Comparison of ENCODE assay signal across 8 cellular contexts in the genomic region with DNA sequence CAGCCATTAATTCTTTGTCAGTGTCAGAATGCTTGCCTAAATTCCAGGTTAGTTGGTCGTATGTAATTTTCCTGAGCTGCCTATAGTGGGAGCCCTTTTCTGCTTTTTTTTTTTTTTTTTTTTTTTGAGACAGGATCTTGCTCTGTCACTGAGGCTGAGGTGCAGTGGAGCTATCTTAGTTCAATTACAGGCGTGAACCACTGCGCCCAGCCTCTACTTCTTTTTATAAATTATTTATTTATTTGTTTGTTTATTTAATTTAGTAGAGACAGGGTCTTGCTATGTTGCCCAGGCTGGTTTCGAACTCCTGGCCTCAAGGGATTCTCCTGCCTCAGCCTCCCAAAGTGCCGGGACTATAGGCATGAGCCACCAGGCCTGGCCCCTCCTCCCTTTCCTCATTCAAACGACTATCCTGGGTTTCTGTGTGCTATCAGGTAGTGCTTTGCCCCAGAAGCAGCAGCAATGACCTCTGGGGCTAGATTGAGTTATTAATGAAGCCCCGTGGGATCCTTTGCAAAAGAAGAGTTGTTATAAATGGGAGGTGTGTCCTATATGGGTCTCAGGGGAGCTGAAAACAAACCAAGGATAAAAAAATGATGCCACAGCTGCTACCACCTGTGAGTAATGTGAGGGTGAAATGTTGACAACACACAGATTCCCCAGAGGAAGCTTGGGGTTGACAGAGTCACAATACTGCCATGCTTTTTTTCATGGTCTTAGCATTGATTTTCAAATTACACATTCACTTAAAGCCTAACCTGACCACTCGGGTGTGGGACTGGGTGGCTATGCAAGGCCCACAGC. TPM values are rescaled to one million over a fixed set of nuclear protein-coding genes. Genes with fewer than 3 reads are reported as not detected.
DNase-seq lines count a peak whose midpoint lies in the region; ATAC-seq and TF ChIP-seq lines count a peak whose summit lies in the region.

No MANE protein-coding gene starts in this region.

- no peak overlapping the region for H3K27ac Mint-ChIP-seq in memory B cell
- no peak overlapping the region for H3K27ac Mint-ChIP-seq in CD8-positive, alpha-beta T cell

- no peaks in the 10 kb centered on the region for H3K36me3 Mint-ChIP-seq in memory B cell
- H3K36me3 Mint-ChIP-seq in CD8-positive, alpha-beta T cell: no peaks in the 10 kb centered on the region

- no peak overlapping the region for H3K4me3 ChIP-seq in MG63
- no peak overlapping the region for H3K4me3 ChIP-seq in CD8-positive, alpha-beta T cell (ENCODE audit: low read depth, low read length)

- no peaks in the 10 kb centered on the region for H3K9me3 ChIP-seq in MG63
- no peaks in the 10 kb centered on the region for H3K9me3 ChIP-seq in CD8-positive, alpha-beta T cell (ENCODE audit: low read length)

- CTCF ChIA-PET in CD8-positive, alpha-beta T cell (lab: Charles Lee): interaction anchor here (0.9 to 1.3 kb wide), 5 partner anchors 12 to 379 kb away, joined by 3 to 4 read pairs (median 4); no protein-coding TSS in a partner anchor

- TF ChIP-seq CTCF in CD8-positive, alpha-beta T cell (IDR thresholded peaks at IDR 0.05): no peak

- intact Hi-C loops in CD8-positive, alpha-beta T cell (cut with DNase I, micrococcal nuclease): loop anchor here in 1 of 2 experiments (10.0 kb wide), 1 partner anchor 246 kb away; no protein-coding TSS in a partner anchor

- ATAC-seq in HG03571 (IDR thresholded peaks at IDR 0.05; ENCODE audit: unreplicated experiment) (peak; percentile 61), SK-N-SH treated with all-trans-retinoic acid at 6 μM for 48 hours (peak; percentile 54), memory B cell (ENCODE audit: low read depth) (peak; percentile 85)
- no peak for ATAC-seq in CD8-positive, alpha-beta T cell

- DNase-seq in ELR (ENCODE audit: low read depth) (peak; percentile 47), memory B cell (ENCODE audit: low spot score in 2 of 2) (no peak), MG63 (no peak), NCI-H187 treated with DMSO at 0.1 percent for 48 hours (lab: John Stamatoyannopoulos, UW) (no peak)
- no peak for DNase-seq in CD8-positive, alpha-beta T cell
- no peak for DNase-seq in activated effector memory CD4-positive, alpha-beta T cell treated with anti-CD3 and anti-CD28 coated beads, Interleukin-2, amount 50 U/mL, for 16 hours

- H3K27me3 Mint-ChIP-seq in memory B cell: no peaks in the 10 kb centered on the region
- no peaks in the 10 kb centered on the region for H3K27me3 Mint-ChIP-seq in CD8-positive, alpha-beta T cell (ENCODE audit: low read depth)

- peaks cover 4% of the 10 kb centered on the region for H3K4me1 Mint-ChIP-seq in memory B cell
- no peaks in the 10 kb centered on the region for H3K4me1 Mint-ChIP-seq in CD8-positive, alpha-beta T cell (ENCODE audit: low read depth)

- no peak overlapping the region for H3K27ac ChIP-seq in CD8-positive, alpha-beta T cell (ENCODE audit: low read depth, low read length)

- no peaks in the 10 kb centered on the region for H3K27me3 ChIP-seq in MG63
- no peaks in the 10 kb centered on the region for H3K27me3 ChIP-seq in CD8-positive, alpha-beta T cell (ENCODE audit: insufficient read depth, low read length)

- H3K4me3 Mint-ChIP-seq in memory B cell: peak overlapping the region; percentile 22
- H3K4me3 Mint-ChIP-seq in CD8-positive, alpha-beta T cell: no peak overlapping the region

- no peaks in the 10 kb centered on the region for H3K4me1 ChIP-seq in CD8-positive, alpha-beta T cell (ENCODE audit: insufficient read depth, low read length)

- peaks cover 3% of the 10 kb centered on the region for H3K9me3 Mint-ChIP-seq in memory B cell
- peaks cover 3% of the 10 kb centered on the region for H3K9me3 Mint-ChIP-seq in CD8-positive, alpha-beta T cell

- POLR2A ChIA-PET in CD8-positive, alpha-beta T cell (lab: Charles Lee): no interaction called here

- H3K36me3 ChIP-seq in MG63: no peaks in the 10 kb centered on the region
- no peaks in the 10 kb centered on the region for H3K36me3 ChIP-seq in CD8-positive, alpha-beta T cell (ENCODE audit: insufficient read depth, low read length)

TF ChIP-seq in SK-N-SH treated with all-trans-retinoic acid at 6 μM for 48 hours, 23 proteins besides CTCF, POLR2A, EP300 and RAD21:
- TF ChIP-seq, protein P1, sequence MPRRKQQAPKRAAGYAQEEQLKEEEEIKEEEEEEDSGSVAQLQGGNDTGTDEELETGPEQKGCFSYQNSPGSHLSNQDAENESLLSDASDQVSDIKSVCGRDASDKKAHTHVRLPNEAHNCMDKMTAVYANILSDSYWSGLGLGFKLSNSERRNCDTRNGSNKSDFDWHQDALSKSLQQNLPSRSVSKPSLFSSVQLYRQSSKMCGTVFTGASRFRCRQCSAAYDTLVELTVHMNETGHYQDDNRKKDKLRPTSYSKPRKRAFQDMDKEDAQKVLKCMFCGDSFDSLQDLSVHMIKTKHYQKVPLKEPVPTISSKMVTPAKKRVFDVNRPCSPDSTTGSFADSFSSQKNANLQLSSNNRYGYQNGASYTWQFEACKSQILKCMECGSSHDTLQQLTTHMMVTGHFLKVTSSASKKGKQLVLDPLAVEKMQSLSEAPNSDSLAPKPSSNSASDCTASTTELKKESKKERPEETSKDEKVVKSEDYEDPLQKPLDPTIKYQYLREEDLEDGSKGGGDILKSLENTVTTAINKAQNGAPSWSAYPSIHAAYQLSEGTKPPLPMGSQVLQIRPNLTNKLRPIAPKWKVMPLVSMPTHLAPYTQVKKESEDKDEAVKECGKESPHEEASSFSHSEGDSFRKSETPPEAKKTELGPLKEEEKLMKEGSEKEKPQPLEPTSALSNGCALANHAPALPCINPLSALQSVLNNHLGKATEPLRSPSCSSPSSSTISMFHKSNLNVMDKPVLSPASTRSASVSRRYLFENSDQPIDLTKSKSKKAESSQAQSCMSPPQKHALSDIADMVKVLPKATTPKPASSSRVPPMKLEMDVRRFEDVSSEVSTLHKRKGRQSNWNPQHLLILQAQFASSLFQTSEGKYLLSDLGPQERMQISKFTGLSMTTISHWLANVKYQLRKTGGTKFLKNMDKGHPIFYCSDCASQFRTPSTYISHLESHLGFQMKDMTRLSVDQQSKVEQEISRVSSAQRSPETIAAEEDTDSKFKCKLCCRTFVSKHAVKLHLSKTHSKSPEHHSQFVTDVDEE (CRISPR knock-in tag; IDR thresholded peaks at IDR 0.05): no peak
- TF ChIP-seq ARNTL (CRISPR knock-in tag; IDR thresholded peaks at IDR 0.05; ENCODE audit: borderline replicate concordance, low read depth) (no peak), ESRRG (CRISPR knock-in tag; IDR thresholded peaks at IDR 0.05) (no peak), OSR1 (CRISPR knock-in tag; IDR thresholded peaks at IDR 0.05) (no peak), PPARA (CRISPR knock-in tag; IDR thresholded peaks at IDR 0.05; ENCODE audit: borderline replicate concordance) (no peak), ZNF8 (CRISPR knock-in tag; IDR thresholded peaks at IDR 0.05) (no peak), ZC3H10 (CRISPR knock-in tag; IDR thresholded peaks at IDR 0.05) (no peak), RARB (CRISPR knock-in tag; IDR thresholded peaks at IDR 0.05) (no peak), ZNF70 (CRISPR knock-in tag; IDR thresholded peaks at IDR 0.05) (no peak), ZFP30 (CRISPR knock-in tag; IDR thresholded peaks at IDR 0.05) (no peak)
- TF ChIP-seq, protein P2, sequence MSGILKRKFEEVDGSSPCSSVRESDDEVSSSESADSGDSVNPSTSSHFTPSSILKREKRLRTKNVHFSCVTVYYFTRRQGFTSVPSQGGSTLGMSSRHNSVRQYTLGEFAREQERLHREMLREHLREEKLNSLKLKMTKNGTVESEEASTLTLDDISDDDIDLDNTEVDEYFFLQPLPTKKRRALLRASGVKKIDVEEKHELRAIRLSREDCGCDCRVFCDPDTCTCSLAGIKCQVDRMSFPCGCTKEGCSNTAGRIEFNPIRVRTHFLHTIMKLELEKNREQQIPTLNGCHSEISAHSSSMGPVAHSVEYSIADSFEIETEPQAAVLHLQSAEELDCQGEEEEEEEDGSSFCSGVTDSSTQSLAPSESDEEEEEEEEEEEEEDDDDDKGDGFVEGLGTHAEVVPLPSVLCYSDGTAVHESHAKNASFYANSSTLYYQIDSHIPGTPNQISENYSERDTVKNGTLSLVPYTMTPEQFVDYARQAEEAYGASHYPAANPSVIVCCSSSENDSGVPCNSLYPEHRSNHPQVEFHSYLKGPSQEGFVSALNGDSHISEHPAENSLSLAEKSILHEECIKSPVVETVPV (CRISPR knock-in tag; IDR thresholded peaks at IDR 0.05): no peak

RNA-seq across cellular contexts. Expression of a gene that starts 34.6 kb away (rescaled TPM):
- 37.1 and 76.7 TPM in 2 replicates for total RNA-seq in MG63 (2014; rRNA removed; shearing (Covaris generic); ENCODE audit: low replicate concordance)
- 1,000 to 10,000 TPM; 1,097 to 1,133 TPM for total RNA-seq in CD8-positive, alpha-beta T cell

Comparison
In these comparisons a context has a peak if more than half of its experiments do, and no peak if none do; other contexts are left out.
1. RNA of a gene that starts 34.6 kb away (total RNA-seq): 1,097 to 1,133 TPM in CD8-positive, alpha-beta T cell; 37.1 to 76.7 TPM in MG63; every median in the first group is over 10 times any median in the second.